ENCODE assay signal across 12 cellular contexts in the genomic region with DNA sequence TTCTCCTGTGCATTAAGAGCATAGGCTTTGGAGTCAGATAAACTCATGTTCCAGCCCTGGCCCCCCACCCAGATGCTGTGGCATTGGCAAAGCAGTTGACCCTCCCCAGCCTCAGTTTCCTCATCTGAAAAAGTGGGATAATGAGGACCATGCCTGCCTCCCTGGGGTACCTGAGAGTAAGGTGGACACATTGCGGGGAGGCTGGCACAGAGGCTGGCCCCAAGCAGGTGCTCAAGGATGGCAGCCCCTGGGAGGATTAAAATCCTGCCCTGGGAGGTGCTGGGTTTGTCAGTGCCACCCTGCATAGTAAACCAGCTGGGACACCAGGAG. TPM values are rescaled to one million over a fixed set of nuclear protein-coding genes. Genes with fewer than 3 reads are reported as not detected.
A peak's percentile ranks its signal among the peaks of the same experiment; 100 is the strongest.
DNase-seq lines count a peak whose midpoint lies in the region; ATAC-seq, FAIRE-seq and TF ChIP-seq lines count a peak whose summit lies in the region.
"Had no signal": no experiment of that assay in that cellular context is flagged by ENCODE, and none has a peak within 500 bp of the region (broad histone marks: within the 10 kb centered on the region; RNA-seq: fewer than 3 reads in every experiment).

No MANE protein-coding gene starts in this region.

- peak overlapping the region; percentile 38 for H3K27ac ChIP-seq in HepG2 (ENCODE audit: extremely low read length, insufficient read depth, low read length)
- H3K27ac ChIP-seq in right lobe of liver, result no peak overlapping the region
- no peak overlapping the region for H3K27ac ChIP-seq in OCI-LY3 (ENCODE audit: low read length)
- H3K27ac ChIP-seq: GM23248 had no signal

- H3K36me3 ChIP-seq in HepG2 (replicated peaks in 1 of 2; ENCODE audit: control insufficient read depth in 1 of 2, insufficient read depth in 2 of 2, low read length in 2 of 2) (no peaks in the 10 kb centered on the region), right lobe of liver (no peaks in the 10 kb centered on the region), OCI-LY3 (replicated peaks; ENCODE audit: low read depth, low read length) (no peaks in the 10 kb centered on the region), mucosa of stomach (ENCODE audit: control insufficient read depth, insufficient read depth, low read length) (no peaks in the 10 kb centered on the region)

- no peak for TF ChIP-seq RAD21 in HepG2 (CRISPR knock-in tag; IDR thresholded peaks at IDR 0.05)

- no TSS peak for BruUV-seq in HepG2 (replicated peaks; lab: Mats Ljungman, UMichigan)

- DNase-seq in HepG2 (ENCODE audit: low spot score) (no peak), right lobe of liver (no peak), NCI-H1092 treated with DMSO at 0.1 percent for 48 hours (lab: John Stamatoyannopoulos, UW) (no peak), H4 (ENCODE audit: low spot score) (no peak)
- no peak for DNase-seq in activated effector memory CD4-positive, alpha-beta T cell treated with Interleukin-2 at 50 U/mL for 16 hours

- 38% methylated on average over 1 of the region's 1 CpG for WGBS in HepG2 (ENCODE audit: low lambda C conversion rate)
- 80% methylated on average over 1 of the region's 1 CpG for WGBS in right lobe of liver (ENCODE audit: insufficient coverage, low coverage, low lambda C conversion rate, missing lambda C conversion rate)

- peaks cover 91% of the 10 kb centered on the region for H3K4me1 ChIP-seq in HepG2 (ENCODE audit: insufficient read depth, low read length)
- peaks cover 0 to 22% (median 4%) of the 10 kb centered on the region in 4 donors for H3K4me1 ChIP-seq in right lobe of liver
- H3K4me1 ChIP-seq in OCI-LY3 (ENCODE audit: low read length), result peaks cover 35% of the 10 kb centered on the region
- H3K4me1 ChIP-seq in mucosa of stomach (ENCODE audit: control insufficient read depth, insufficient read depth, low read length), result peaks cover 45% of the 10 kb centered on the region

- H3K4me3 ChIP-seq in HepG2 (replicated peaks in 1 of 3; ENCODE audit: insufficient read depth in 1 of 3, low read depth in 2 of 3, low read length in 3 of 3) (peak overlapping the region; percentile 53 to 75 (median 56)), right lobe of liver (no peak overlapping the region), OCI-LY3 (ENCODE audit: low read length) (no peak overlapping the region), mucosa of stomach (ENCODE audit: low read length) (no peak overlapping the region)
- H3K4me3 ChIP-seq: GM12878, GM23248 had no signal

- H3K27me3 ChIP-seq in HepG2 (ENCODE audit: control insufficient read depth in 1 of 2, insufficient read depth in 2 of 2, low read length in 2 of 2) (peaks cover 7 to 17% of the 10 kb centered on the region in 2 experiments; a peak in 4 of 5 replicates), right lobe of liver (peaks cover 0 to 12% of the 10 kb centered on the region in 2 donors), OCI-LY3 (ENCODE audit: low read depth, low read length) (peaks cover 25% of the 10 kb centered on the region), mucosa of stomach (ENCODE audit: control insufficient read depth, insufficient read depth, low read length) (peaks cover 26% of the 10 kb centered on the region)

- H2AFZ ChIP-seq in HepG2 (ENCODE audit: low read length) (no peak overlapping the region), OCI-LY3 (ENCODE audit: low read depth, low read length) (no peak overlapping the region)
- H2AFZ ChIP-seq: GM23248 had no signal

- intact Hi-C loops in HepG2 (cut with micrococcal nuclease; ENCODE audit: unreplicated experiment) (loop anchor here (5.0 to 10.0 kb wide), 5 partner anchors 35 to 245 kb away; a partner anchor contains a TSS), right lobe of liver (cut with DNase I) (no loop called here)

- H3K79me2 ChIP-seq in HepG2 (ENCODE audit: insufficient read depth, low read length) (no peaks in the 10 kb centered on the region), OCI-LY3 (ENCODE audit: low read length) (no peaks in the 10 kb centered on the region)

- POLR2A ChIA-PET in HepG2 (lab: Yijun Ruan, JAX), result interaction anchor here (0.6 to 5.4 kb wide), 26 partner anchors 10 to 388 kb away, joined by 3 to 46 read pairs (median 5); a partner anchor contains a TSS

- H3K9me3 ChIP-seq in HepG2 (ENCODE audit: low read length) (no peaks in the 10 kb centered on the region), right lobe of liver (no peaks in the 10 kb centered on the region), OCI-LY3 (ENCODE audit: insufficient read depth, low read length) (no peaks in the 10 kb centered on the region), mucosa of stomach (ENCODE audit: control insufficient read depth, low read length) (no peaks in the 10 kb centered on the region)

- ATAC-seq in HepG2 (no peak), right lobe of liver (no peak)

- H3K4me2 ChIP-seq in HepG2 (ENCODE audit: low read depth, low read length) (peak overlapping the region; percentile 96), OCI-LY3 (ENCODE audit: low read length) (peak overlapping the region; percentile 89)

- in situ Hi-C loops in HepG2 (cut with HindIII; ENCODE audit: extremely low pct_ligation_motif_present, low pct_unique_long_range_greater_than_20kb), result no loop called here

- FAIRE-seq in HepG2 (lab: Jason Lieb, UNC), result no peak
- FAIRE-seq: GM12878 had no signal

- CTCF ChIA-PET in HepG2 (lab: Yijun Ruan, JAX; ENCODE audit: low intra/inter-chr PET ratio, low total read pairs), result interaction anchor here (0.8 to 1.5 kb wide), 3 partner anchors 33 to 92 kb away, joined by 3 to 4 read pairs (median 4); no protein-coding TSS in a partner anchor

- TF ChIP-seq EP300 in HepG2 (IDR thresholded peaks at IDR 0.05; ENCODE audit: low read depth in 2 of 2, low read length in 2 of 2), result no peak
- TF ChIP-seq EP300 in HepG2 (CRISPR knock-in tag; IDR thresholded peaks at IDR 0.05; ENCODE audit: borderline replicate concordance), result no peak

- H3K9ac ChIP-seq in HepG2 (ENCODE audit: insufficient read depth, low read depth, low read length), result peak overlapping the region; percentile 63
- H3K9ac ChIP-seq in OCI-LY3 (ENCODE audit: low read length), result no peak overlapping the region
- H3K9ac ChIP-seq in mucosa of stomach (ENCODE audit: low read length), result peak overlapping the region; percentile 34
- H3K9ac ChIP-seq: GM23248 had no signal

- TF ChIP-seq POLR2A in HepG2 (IDR thresholded peaks at IDR 0.05; ENCODE audit: insufficient read depth in 1 of 2, low read depth in 2 of 2, low read length in 2 of 2) (no peak), right lobe of liver (IDR thresholded peaks at IDR 0.05) (no peak)

- TF ChIP-seq CTCF in HepG2 (CRISPR knock-in tag; IDR thresholded peaks at IDR 0.05), result no peak
- TF ChIP-seq CTCF in right lobe of liver (IDR thresholded peaks at IDR 0.05), result no peak
- no peak for TF ChIP-seq CTCF in OCI-LY3 (IDR thresholded peaks at IDR 0.05; ENCODE audit: low read depth, low read length)

- no peaks in the 10 kb centered on the region for H4K20me1 ChIP-seq in HepG2 (ENCODE audit: insufficient read depth, low read length)
- no peaks in the 10 kb centered on the region for H4K20me1 ChIP-seq in OCI-LY3 (ENCODE audit: insufficient read depth, low read length)

RNA-seq across cellular contexts. Expression of a gene that starts 11.8 kb away (rescaled TPM):
- total RNA-seq in HepG2 (2016; rRNA removed; fragmentation: Illumina TruSeq; extraction: Trizol) (0.76 and 2.2 TPM in 2 replicates), right lobe of liver (10 to 100 TPM in 4 of 6 experiments, 1 to 10 TPM in 2; 3.4 to 43.2 (median 17.8) TPM)
- total RNA-seq in HepG2 (2016; cell fraction: cytosol; rRNA removed; fragmentation: Illumina TruSeq; extraction: Trizol; ENCODE audit: low read depth), result 0.30 TPM in 1 of 2 replicates, not detected in the other
- 0.54 and 2.3 TPM in 2 replicates for total RNA-seq in HepG2 (2016; cell fraction: insoluble cytoplasmic fraction; rRNA removed; fragmentation: Illumina TruSeq; extraction: Trizol)
- 0.28 and 0.41 TPM in 2 replicates for total RNA-seq in HepG2 (2016; cell fraction: membrane; rRNA removed; fragmentation: Illumina TruSeq; extraction: Trizol)
- total RNA-seq in HepG2 (2016; cell fraction: nucleus; rRNA removed; fragmentation: Illumina TruSeq; extraction: Trizol), result 3.2 and 3.4 TPM in 2 replicates
- 1.1 and 2.2 TPM in 2 replicates for polyA plus RNA-seq in HepG2 (2011; rRNA removed)
- 1.2 and 1.3 TPM in 2 replicates for polyA plus RNA-seq in HepG2 (2011; cell fraction: cytosol; rRNA removed)
- polyA plus RNA-seq in HepG2 (2011; cell fraction: nucleus; rRNA removed), result 5.5 and 5.6 TPM in 2 replicates
- 1.7 and 2.5 TPM in 2 replicates for polyA plus RNA-seq in HepG2 (2012)
- 0.20 and 0.24 TPM in 2 replicates for polyA plus RNA-seq in HepG2 (2016; cell fraction: cytosol; fragmentation: Illumina TruSeq; extraction: Trizol; ENCODE audit: low read depth)
- polyA plus RNA-seq in HepG2 (2016; cell fraction: insoluble cytoplasmic fraction; fragmentation: Illumina TruSeq; extraction: Trizol; ENCODE audit: low read depth), result 0.19 and 0.36 TPM in 2 replicates
- 0.15 and 0.29 TPM in 2 replicates for polyA plus RNA-seq in HepG2 (2016; cell fraction: membrane; fragmentation: Illumina TruSeq; extraction: Trizol; ENCODE audit: low read depth)
- 1.4 and 2.3 TPM in 2 replicates for polyA plus RNA-seq in HepG2 (2016; cell fraction: nucleus; fragmentation: Illumina TruSeq; extraction: Trizol; ENCODE audit: insufficient read depth, low read depth)
- polyA minus RNA-seq in HepG2 (2011; rRNA and poly(A)+ RNA removed; ENCODE audit: low replicate concordance), result 6.6 TPM in 1 of 2 replicates, not detected in the other
- 0.79 and 1.1 TPM in 2 replicates for polyA minus RNA-seq in HepG2 (2011; cell fraction: cytosol; rRNA and poly(A)+ RNA removed)
- polyA minus RNA-seq in HepG2 (2011; cell fraction: nucleus; rRNA and poly(A)+ RNA removed), result 10.6 and 12.7 TPM in 2 replicates
- total RNA-seq in H4 (2014; rRNA removed; shearing (Covaris generic)), result not detected in 2 replicates
- total RNA-seq: CD4-positive, CD25-positive, alpha-beta regulatory T cell; GM23248; MCF 10A had no signal
- polyA plus RNA-seq: AG04450, GM23248 had no signal

RNA-seq across cellular contexts. Expression of a gene that starts 35.4 kb away (rescaled TPM):
- total RNA-seq in HepG2 (2016; rRNA removed; fragmentation: Illumina TruSeq; extraction: Trizol) (13.0 and 14.5 TPM in 2 replicates), right lobe of liver (1 to 10 TPM in 3 of 6 experiments, under 1 TPM in 3; 0.33 to 3.5 (median 1.1) TPM)
- total RNA-seq in HepG2 (2016; cell fraction: cytosol; rRNA removed; fragmentation: Illumina TruSeq; extraction: Trizol; ENCODE audit: low read depth), result 6.8 and 7.5 TPM in 2 replicates
- 11.8 and 15.7 TPM in 2 replicates for total RNA-seq in HepG2 (2016; cell fraction: insoluble cytoplasmic fraction; rRNA removed; fragmentation: Illumina TruSeq; extraction: Trizol)
- total RNA-seq in HepG2 (2016; cell fraction: membrane; rRNA removed; fragmentation: Illumina TruSeq; extraction: Trizol), result 9.1 and 10.9 TPM in 2 replicates
- total RNA-seq in HepG2 (2016; cell fraction: nucleus; rRNA removed; fragmentation: Illumina TruSeq; extraction: Trizol), result 11.8 and 14.3 TPM in 2 replicates
- polyA plus RNA-seq in HepG2 (2011; rRNA removed), result 31.1 and 40.2 TPM in 2 replicates
- polyA plus RNA-seq in HepG2 (2011; cell fraction: cytosol; rRNA removed), result 25.9 and 34.2 TPM in 2 replicates
- polyA plus RNA-seq in HepG2 (2011; cell fraction: nucleus; rRNA removed), result 90.7 and 95.7 TPM in 2 replicates
- 41.2 and 46.2 TPM in 2 replicates for polyA plus RNA-seq in HepG2 (2012)
- 4.2 and 5.6 TPM in 2 replicates for polyA plus RNA-seq in HepG2 (2016; cell fraction: cytosol; fragmentation: Illumina TruSeq; extraction: Trizol; ENCODE audit: low read depth)
- polyA plus RNA-seq in HepG2 (2016; cell fraction: insoluble cytoplasmic fraction; fragmentation: Illumina TruSeq; extraction: Trizol; ENCODE audit: low read depth), result 9.1 and 12.0 TPM in 2 replicates
- 3.9 and 6.0 TPM in 2 replicates for polyA plus RNA-seq in HepG2 (2016; cell fraction: membrane; fragmentation: Illumina TruSeq; extraction: Trizol; ENCODE audit: low read depth)
- polyA plus RNA-seq in HepG2 (2016; cell fraction: nucleus; fragmentation: Illumina TruSeq; extraction: Trizol; ENCODE audit: insufficient read depth, low read depth), result 18.6 and 21.1 TPM in 2 replicates
- polyA minus RNA-seq in HepG2 (2011; rRNA and poly(A)+ RNA removed; ENCODE audit: low replicate concordance), result 42.9 and 69.2 TPM in 2 replicates
- polyA minus RNA-seq in HepG2 (2011; cell fraction: cytosol; rRNA and poly(A)+ RNA removed), result 31.2 and 31.6 TPM in 2 replicates
- polyA minus RNA-seq in HepG2 (2011; cell fraction: nucleus; rRNA and poly(A)+ RNA removed), result 17.8 and 22.4 TPM in 2 replicates
- 24.5 and 34.2 TPM in 2 replicates for total RNA-seq in H4 (2014; rRNA removed; shearing (Covaris generic))

RNA-seq across cellular contexts. Expression of a gene that starts 54.3 kb away (rescaled TPM):
- total RNA-seq in HepG2 (2016; rRNA removed; fragmentation: Illumina TruSeq; extraction: Trizol) (12.0 and 12.6 TPM in 2 replicates), right lobe of liver (1 to 10 TPM; 1.2 to 4.7 (median 2.0) TPM)
- 1.3 and 2.4 TPM in 2 replicates for total RNA-seq in HepG2 (2016; cell fraction: cytosol; rRNA removed; fragmentation: Illumina TruSeq; extraction: Trizol; ENCODE audit: low read depth)
- total RNA-seq in HepG2 (2016; cell fraction: insoluble cytoplasmic fraction; rRNA removed; fragmentation: Illumina TruSeq; extraction: Trizol), result 12.8 and 13.5 TPM in 2 replicates
- total RNA-seq in HepG2 (2016; cell fraction: membrane; rRNA removed; fragmentation: Illumina TruSeq; extraction: Trizol), result 4.8 and 5.6 TPM in 2 replicates
- 5.7 and 8.6 TPM in 2 replicates for total RNA-seq in HepG2 (2016; cell fraction: nucleus; rRNA removed; fragmentation: Illumina TruSeq; extraction: Trizol)
- polyA plus RNA-seq in HepG2 (2011; rRNA removed), result 0.34 and 0.76 TPM in 2 replicates
- 0.72 and 0.99 TPM in 2 replicates for polyA plus RNA-seq in HepG2 (2011; cell fraction: cytosol; rRNA removed)
- 3.4 and 5.0 TPM in 2 replicates for polyA plus RNA-seq in HepG2 (2011; cell fraction: nucleus; rRNA removed)
- 7.4 and 7.7 TPM in 2 replicates for polyA plus RNA-seq in HepG2 (2012)
- 0.54 and 0.80 TPM in 2 replicates for polyA plus RNA-seq in HepG2 (2016; cell fraction: cytosol; fragmentation: Illumina TruSeq; extraction: Trizol; ENCODE audit: low read depth)
- polyA plus RNA-seq in HepG2 (2016; cell fraction: insoluble cytoplasmic fraction; fragmentation: Illumina TruSeq; extraction: Trizol; ENCODE audit: low read depth), result 10.9 and 11.0 TPM in 2 replicates
- 1.4 TPM in 2 replicates for polyA plus RNA-seq in HepG2 (2016; cell fraction: membrane; fragmentation: Illumina TruSeq; extraction: Trizol; ENCODE audit: low read depth)
- polyA plus RNA-seq in HepG2 (2016; cell fraction: nucleus; fragmentation: Illumina TruSeq; extraction: Trizol; ENCODE audit: insufficient read depth, low read depth), result 15.7 and 18.7 TPM in 2 replicates
- 1.2 and 1.6 TPM in 2 replicates for polyA minus RNA-seq in HepG2 (2011; rRNA and poly(A)+ RNA removed; ENCODE audit: low replicate concordance)
- polyA minus RNA-seq in HepG2 (2011; cell fraction: cytosol; rRNA and poly(A)+ RNA removed), result 1.8 and 1.9 TPM in 2 replicates
- polyA minus RNA-seq in HepG2 (2011; cell fraction: nucleus; rRNA and poly(A)+ RNA removed), result 0.77 and 0.87 TPM in 2 replicates
- total RNA-seq in H4 (2014; rRNA removed; shearing (Covaris generic)), result 7.0 and 14.6 TPM in 2 replicates

Comparison
In these comparisons a context has a peak if more than half of its experiments do, and no peak if none do; other contexts are left out.
1. H3K4me3 ChIP-seq: peak in HepG2 (3 of 3); none in right lobe of liver (0 of 3), OCI-LY3 (single experiment) and mucosa of stomach (single experiment).